ENCODE assay signal across 20 cellular contexts in the genomic region with DNA sequence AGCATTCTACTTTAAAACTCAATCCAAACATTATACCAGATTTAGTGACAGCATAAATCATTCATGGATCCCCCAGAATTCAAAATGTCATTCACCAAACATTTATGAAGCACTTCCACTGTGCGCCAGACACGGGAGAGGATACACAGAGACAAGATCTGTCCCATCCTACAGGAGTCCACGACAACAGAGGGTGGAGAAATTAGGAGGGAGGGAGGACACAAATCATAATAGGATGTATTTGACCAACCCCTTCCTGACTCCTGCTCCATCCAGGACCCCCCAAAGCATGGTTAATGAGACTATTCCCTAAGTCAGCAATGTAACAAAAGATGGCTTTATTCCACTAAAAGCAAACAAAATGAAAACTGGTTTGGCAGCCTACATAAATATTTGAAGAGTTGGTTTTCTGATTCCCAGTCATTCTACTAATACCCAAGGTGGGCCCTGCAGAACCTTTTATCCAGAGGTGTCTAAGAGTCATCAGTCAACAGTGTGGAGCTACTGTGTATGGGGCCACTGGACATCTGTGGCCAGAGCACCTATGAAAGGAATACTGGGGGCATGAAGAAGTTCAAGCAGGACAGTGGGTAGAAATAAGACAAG.
DNase-seq lines count a peak whose midpoint lies in the region; ATAC-seq and TF ChIP-seq lines count a peak whose summit lies in the region.
"Had no signal": no experiment of that assay in that cellular context is flagged by ENCODE, and none has a peak within 500 bp of the region (broad histone marks: within the 10 kb centered on the region; RNA-seq: fewer than 3 reads in every experiment).

No MANE protein-coding gene starts in this region.

- no peak for TF ChIP-seq POLR2A in transverse colon (IDR thresholded peaks at IDR 0.05)

- no peak overlapping the region for H3K4me3 Mint-ChIP-seq in activated naive CD8-positive, alpha-beta T cell
- H3K4me3 Mint-ChIP-seq in activated naive CD8-positive, alpha-beta T cell treated with anti-CD3 and anti-CD28 coated beads for 36 hours = no peak overlapping the region
- H3K4me3 Mint-ChIP-seq in T-cell = no peak overlapping the region
- no peak overlapping the region for H3K4me3 Mint-ChIP-seq in type B pancreatic cell
- H3K4me3 Mint-ChIP-seq: central memory CD8-positive, alpha-beta T cell had no signal

- H3K4me1 Mint-ChIP-seq in activated naive CD8-positive, alpha-beta T cell (ENCODE audit: low read depth) = peaks cover 78% of the 10 kb centered on the region
- H3K4me1 Mint-ChIP-seq in activated naive CD8-positive, alpha-beta T cell treated with anti-CD3 and anti-CD28 coated beads for 36 hours = peaks cover 59% of the 10 kb centered on the region
- H3K4me1 Mint-ChIP-seq in T-cell (peaks cover 65 to 75% (median 72%) of the 10 kb centered on the region in 3 donors), type B pancreatic cell (ENCODE audit: unreplicated experiment) (peaks cover 13% of the 10 kb centered on the region)

- WGBS in transverse colon (ENCODE audit: low coverage in 1 of 2), 2 donors = 43 to 85% methylated on average over 3 of the region's 3 CpGs

- H3K9me3 ChIP-seq in transverse colon = no peaks in the 10 kb centered on the region
- H3K9me3 ChIP-seq: lower lobe of right lung, right atrium auricular region, suprapubic skin had no signal

- H3K27me3 ChIP-seq in transverse colon = no peaks in the 10 kb centered on the region
- H3K27me3 ChIP-seq: right atrium auricular region, suprapubic skin had no signal

- peaks cover 4% of the 10 kb centered on the region for H3K9me3 Mint-ChIP-seq in activated naive CD8-positive, alpha-beta T cell (ENCODE audit: low read depth)
- H3K9me3 Mint-ChIP-seq in activated naive CD8-positive, alpha-beta T cell treated with anti-CD3 and anti-CD28 coated beads for 36 hours = no peaks in the 10 kb centered on the region
- H3K9me3 Mint-ChIP-seq in T-cell = peaks cover 0 to 4% (median 0%) of the 10 kb centered on the region in 3 donors
- no peaks in the 10 kb centered on the region for H3K9me3 Mint-ChIP-seq in type B pancreatic cell
- H3K9me3 Mint-ChIP-seq: central memory CD8-positive, alpha-beta T cell had no signal

- H3K27me3 Mint-ChIP-seq in activated naive CD8-positive, alpha-beta T cell = no peaks in the 10 kb centered on the region
- no peaks in the 10 kb centered on the region for H3K27me3 Mint-ChIP-seq in activated naive CD8-positive, alpha-beta T cell treated with anti-CD3 and anti-CD28 coated beads for 36 hours
- H3K27me3 Mint-ChIP-seq in T-cell = no peaks in the 10 kb centered on the region
- no peaks in the 10 kb centered on the region for H3K27me3 Mint-ChIP-seq in type B pancreatic cell
- H3K27me3 Mint-ChIP-seq: central memory CD8-positive, alpha-beta T cell had no signal

- H3K4me3 ChIP-seq in transverse colon = no peak overlapping the region
- H3K4me3 ChIP-seq: GM23248, lower lobe of right lung, right atrium auricular region, suprapubic skin had no signal

- TF ChIP-seq EP300 in transverse colon (IDR thresholded peaks at IDR 0.05; ENCODE audit: low read depth) = no peak

- intact Hi-C loops in transverse colon (cut with DNase I; ENCODE audit: low total_unique reads) = no loop called here

- no peaks in the 10 kb centered on the region for H3K36me3 ChIP-seq in transverse colon
- H3K36me3 ChIP-seq: lower lobe of right lung, right atrium auricular region, suprapubic skin had no signal

- no peak overlapping the region for H3K27ac ChIP-seq in transverse colon
- H3K27ac ChIP-seq: GM23248, lower lobe of right lung, right atrium auricular region, suprapubic skin had no signal

- H3K27ac Mint-ChIP-seq in activated naive CD8-positive, alpha-beta T cell = peak overlapping the region; percentile 59
- H3K27ac Mint-ChIP-seq in activated naive CD8-positive, alpha-beta T cell treated with anti-CD3 and anti-CD28 coated beads for 36 hours = no peak overlapping the region
- H3K27ac Mint-ChIP-seq in T-cell (peak overlapping the region; percentile 65 to 98), type B pancreatic cell (peak overlapping the region; percentile 56)

- in situ Hi-C loops in transverse colon (cut with MboI; ENCODE audit: low pct_ligation_motif_present in 1 of 4, low pct_unique_long_range_greater_than_20kb in 1 of 4, low sequenced_read_pairs in 3 of 4) = no loop called here

- peaks cover 0 to 21% (median 5%) of the 10 kb centered on the region in 4 donors for H3K4me1 ChIP-seq in transverse colon
- H3K4me1 ChIP-seq: right atrium auricular region had no signal

- TF ChIP-seq CTCF in type B pancreatic cell (conservative IDR thresholded peaks at IDR 0.05) = no peak
- no peak for TF ChIP-seq CTCF in transverse colon (IDR thresholded peaks at IDR 0.05)

- POLR2A ChIA-PET in T-cell (lab: Charles Lee) = interaction anchor here in 1 of 2 donors (0.5 to 0.6 kb wide), 2 partner anchors 49 to 55 kb away, joined by 3 to 4 read pairs; no protein-coding TSS in a partner anchor

- DNase-seq in activated naive CD8-positive, alpha-beta T cell treated with anti-CD3 and anti-CD28 coated beads for 36 hours = no peak
- DNase-seq in NCI-H1417 (lab: John Stamatoyannopoulos, UW) (peak in 2 of 3 experiments; percentile 20 to 61), T-cell (no peak), type B pancreatic cell (ENCODE audit: extremely low spot score, unreplicated experiment) (no peak), transverse colon (no peak), epidermal melanocyte (ENCODE audit: insufficient read length, low spot score) (no peak)
- DNase-seq: activated gamma-delta T cell, anterior cingulate cortex, C1 segment of cervical spinal cord, DND-41, foreskin fibroblast, GM23248, hypothalamus, lower lobe of right lung, NCI-H2029 treated with DMSO at 0.1 percent for 48 hours had no signal

- CTCF ChIA-PET in T-cell (lab: Charles Lee) = interaction anchor here in 1 of 2 donors (0.6 kb wide), 1 partner anchor 27 kb away, joined by 3 read pairs; no protein-coding TSS in a partner anchor

- ATAC-seq in T-cell (replicated peaks in 1 of 4) = no peak
- no peak for ATAC-seq in GM21360 (IDR thresholded peaks at IDR 0.05; ENCODE audit: unreplicated experiment)

- peaks cover 11% of the 10 kb centered on the region for H3K36me3 Mint-ChIP-seq in activated naive CD8-positive, alpha-beta T cell
- H3K36me3 Mint-ChIP-seq in activated naive CD8-positive, alpha-beta T cell treated with anti-CD3 and anti-CD28 coated beads for 36 hours = peaks cover 18% of the 10 kb centered on the region
- H3K36me3 Mint-ChIP-seq in T-cell = peaks cover 6% of the 10 kb centered on the region
- H3K36me3 Mint-ChIP-seq in type B pancreatic cell = no peaks in the 10 kb centered on the region

Comparison
In these comparisons a context has a peak if more than half of its experiments do, and no peak if none do; other contexts are left out.
1. DNase-seq: peak in NCI-H1417 (2 of 3); none in activated naive CD8-positive, alpha-beta T cell treated with anti-CD3 and anti-CD28 coated beads for 36 hours (single experiment), T-cell (0 of 34), type B pancreatic cell (single experiment), transverse colon (single experiment) and epidermal melanocyte (single experiment).